23 cellular contexts compared by ENCODE assay signal in genomic region chr14:80978403-80978802, GRCh38. TPM values are rescaled to one million over a fixed set of nuclear protein-coding genes. Genes with fewer than 3 reads are reported as not detected.
DNase-seq lines count a peak whose midpoint lies in the region; ATAC-seq and TF ChIP-seq lines count a peak whose summit lies in the region.
"Had no signal": no experiment of that assay in that cellular context is flagged by ENCODE, and none has a peak within 500 bp of the region (broad histone marks: within the 10 kb centered on the region; RNA-seq: fewer than 3 reads in every experiment).

No MANE protein-coding gene starts in this region.

- no peaks in the 10 kb centered on the region for H3F3A ChIP-seq in MM.1S (ENCODE audit: insufficient read depth, low read length)

- CTCF ChIA-PET in activated CD8-positive, alpha-beta T cell treated with anti-CD3 and anti-CD28 coated beads, Interleukin-2, amount 10 ng/mL, durations not matched to agents 7 days and 5 days (lab: Charles Lee): interaction anchor here (0.7 to 9.2 kb wide), 11 partner anchors 10 to 115 kb away, joined by 3 to 76 read pairs (median 6); partner anchors contain the start of genes CEP128 and TSHR

- 0 out of 2 replicates have a peak overlapping the region, but pooled peaks have one; percentile 19 for H2AFZ ChIP-seq in MM.1S (ENCODE audit: low read length)
- H2AFZ ChIP-seq: neural progenitor cell had no signal

- no peaks in the 10 kb centered on the region for H3K36me3 Mint-ChIP-seq in activated CD8-positive, alpha-beta T cell treated with anti-CD3 and anti-CD28 coated beads, Interleukin-2, amount 10 ng/mL, durations not matched to agents 7 days and 5 days (ENCODE audit: low read depth)
- H3K36me3 Mint-ChIP-seq: neural progenitor cell had no signal

- ATAC-seq in activated CD8-positive, alpha-beta T cell treated with anti-CD3 and anti-CD28 coated beads, Interleukin-2, amount 10 ng/mL, durations not matched to agents 7 days and 5 days: peak; percentile 74
- ATAC-seq in GM19455 (IDR thresholded peaks at IDR 0.05; ENCODE audit: unreplicated experiment): no peak
- ATAC-seq: gastroesophageal sphincter had no signal

- H3K27me3 Mint-ChIP-seq in activated CD8-positive, alpha-beta T cell treated with anti-CD3 and anti-CD28 coated beads, Interleukin-2, amount 10 ng/mL, durations not matched to agents 7 days and 5 days (ENCODE audit: low read depth): peaks cover 29% of the 10 kb centered on the region

- TF ChIP-seq CTCF in MM.1S (IDR thresholded peaks at IDR 0.05; ENCODE audit: low read length): no peak

- POLR2A ChIA-PET in activated CD8-positive, alpha-beta T cell treated with anti-CD3 and anti-CD28 coated beads, Interleukin-2, amount 10 ng/mL, durations not matched to agents 7 days and 5 days (lab: Charles Lee): interaction anchor here (1.2 to 1.5 kb wide), 3 partner anchors 22 to 47 kb away, joined by 3 to 4 read pairs (median 3); partner anchors contain the start of gene CEP128

- no peaks in the 10 kb centered on the region for H3K27me3 ChIP-seq in BLaER1 treated with 17β-estradiol and CSF1 and Interleukin-3, amounts not matched to agents 10 nM and 100 nM
- H3K27me3 ChIP-seq in MM.1S (replicated peaks; ENCODE audit: insufficient read depth, low read length): no peaks in the 10 kb centered on the region
- H3K27me3 ChIP-seq: gastroesophageal sphincter, neural progenitor cell, SJCRH30 had no signal

- H3K9me2 ChIP-seq in MM.1S (replicated peaks; ENCODE audit: insufficient read depth, low read length): no peaks in the 10 kb centered on the region

- no peak overlapping the region for H3K4me3 Mint-ChIP-seq in activated CD8-positive, alpha-beta T cell treated with anti-CD3 and anti-CD28 coated beads, Interleukin-2, amount 10 ng/mL, durations not matched to agents 7 days and 5 days
- H3K4me3 Mint-ChIP-seq: neural progenitor cell had no signal

- no peaks in the 10 kb centered on the region; a peak in 1 of 22 replicates for H4K20me1 ChIP-seq in BLaER1 treated with 17β-estradiol and CSF1 and Interleukin-3, amounts not matched to agents 10 nM and 100 nM
- H4K20me1 ChIP-seq in MM.1S (ENCODE audit: insufficient read depth, low read length): no peaks in the 10 kb centered on the region

- peak overlapping the region in 7 of 11 experiments; percentile 20 to 69 (median 43); a peak in 12 of 22 replicates for H3K27ac ChIP-seq in BLaER1 treated with 17β-estradiol and CSF1 and Interleukin-3, amounts not matched to agents 10 nM and 100 nM
- H3K27ac ChIP-seq in MM.1S (ENCODE audit: low read length): no peak overlapping the region
- H3K27ac ChIP-seq: gastroesophageal sphincter, neural progenitor cell, SJCRH30, transverse colon had no signal

- no peak overlapping the region for H3K4me3 ChIP-seq in BLaER1 treated with 17β-estradiol and CSF1 and Interleukin-3, amounts not matched to agents 10 nM and 100 nM
- no peak overlapping the region for H3K4me3 ChIP-seq in MM.1S (ENCODE audit: low read length)
- H3K4me3 ChIP-seq: gastroesophageal sphincter, HAP-1, neural progenitor cell, SJCRH30, smooth muscle cell, transverse colon had no signal

- H3K27ac Mint-ChIP-seq in activated CD8-positive, alpha-beta T cell treated with anti-CD3 and anti-CD28 coated beads, Interleukin-2, amount 10 ng/mL, durations not matched to agents 7 days and 5 days: peak overlapping the region; percentile 30
- H3K27ac Mint-ChIP-seq: neural progenitor cell had no signal

- no peaks in the 10 kb centered on the region for H3K36me3 ChIP-seq in BLaER1 treated with 17β-estradiol and CSF1 and Interleukin-3, amounts not matched to agents 10 nM and 100 nM
- H3K36me3 ChIP-seq in MM.1S (replicated peaks; ENCODE audit: insufficient read depth, low read length): no peaks in the 10 kb centered on the region
- H3K36me3 ChIP-seq: gastroesophageal sphincter, HAP-1, neural progenitor cell, SJCRH30, transverse colon had no signal

- H3K4me1 Mint-ChIP-seq in activated CD8-positive, alpha-beta T cell treated with anti-CD3 and anti-CD28 coated beads, Interleukin-2, amount 10 ng/mL, durations not matched to agents 7 days and 5 days (ENCODE audit: low read depth): peaks cover 28% of the 10 kb centered on the region

- peaks cover 0 to 60% (median 42%) of the 10 kb centered on the region in 10 experiments; a peak in 16 of 20 replicates for H3K4me1 ChIP-seq in BLaER1 treated with 17β-estradiol and CSF1 and Interleukin-3, amounts not matched to agents 10 nM and 100 nM
- H3K4me1 ChIP-seq in MM.1S (ENCODE audit: low read length): peaks cover 10% of the 10 kb centered on the region; the same call in 1 of the 2 replicates
- H3K4me1 ChIP-seq: HAP-1, neural progenitor cell had no signal

- H3K9me3 Mint-ChIP-seq in activated CD8-positive, alpha-beta T cell treated with anti-CD3 and anti-CD28 coated beads, Interleukin-2, amount 10 ng/mL, durations not matched to agents 7 days and 5 days (ENCODE audit: insufficient read depth): no peaks in the 10 kb centered on the region
- H3K9me3 Mint-ChIP-seq: neural progenitor cell had no signal

- peak overlapping the region in 8 of 11 experiments; percentile 29 to 79 (median 62); a peak in 17 of 22 replicates for H3K4me2 ChIP-seq in BLaER1 treated with 17β-estradiol and CSF1 and Interleukin-3, amounts not matched to agents 10 nM and 100 nM
- no peak overlapping the region for H3K4me2 ChIP-seq in MM.1S (ENCODE audit: low read depth, low read length)
- H3K4me2 ChIP-seq: neural progenitor cell, smooth muscle cell had no signal

- peak overlapping the region in 3 of 11 experiments; percentile 7 to 32 (median 11); a peak in 4 of 22 replicates for H3K9ac ChIP-seq in BLaER1 treated with 17β-estradiol and CSF1 and Interleukin-3, amounts not matched to agents 10 nM and 100 nM
- H3K9ac ChIP-seq in MM.1S (ENCODE audit: low read length): no peak overlapping the region
- H3K9ac ChIP-seq: neural progenitor cell had no signal

- DNase-seq in NCI-H2171 treated with DMSO at 0.1 percent for 48 hours (lab: John Stamatoyannopoulos, UW) (peak; percentile 80), NCI-H2171 (lab: John Stamatoyannopoulos, UW) (no peak), MM.1S (no peak), NCI-H187 (lab: John Stamatoyannopoulos, UW) (no peak)
- peak; percentile 25 for DNase-seq in activated CD8-positive, alpha-beta T cell treated with anti-CD3 and anti-CD28 coated beads, Interleukin-2, amount 10 ng/mL, durations not matched to agents 7 days and 5 days
- DNase-seq in stimulated activated naive CD4-positive, alpha-beta T cell treated with Interleukin-2 at 50 U/mL for 16 hours (lab: John Stamatoyannopoulos, UW): no peak
- DNase-seq: 8988T, midbrain, NCI-H2081, NCI-H524 treated with DMSO at 0.1 percent for 48 hours, SJCRH30, transverse colon had no signal

- no peaks in the 10 kb centered on the region for H3K79me2 ChIP-seq in MM.1S (ENCODE audit: low read length)

- peaks cover 0 to 24% (median 8%) of the 10 kb centered on the region in 11 experiments; a peak in 10 of 22 replicates for H3K9me3 ChIP-seq in BLaER1 treated with 17β-estradiol and CSF1 and Interleukin-3, amounts not matched to agents 10 nM and 100 nM (replicated peaks in 1 of 11)
- no peaks in the 10 kb centered on the region for H3K9me3 ChIP-seq in MM.1S (replicated peaks; ENCODE audit: insufficient read depth, low read length)
- H3K9me3 ChIP-seq: gastroesophageal sphincter, HAP-1, SJCRH30, transverse colon had no signal

RNA-seq across cellular contexts. Expression of gene TSHR, which starts 23.0 kb away (rescaled TPM):
- not detected for total RNA-seq in activated CD8-positive, alpha-beta T cell treated with anti-CD3 and anti-CD28 coated beads, Interleukin-2, amount 10 ng/mL, durations not matched to agents 7 days and 5 days
- total RNA-seq: activated CD8-positive, alpha-beta memory T cell treated with anti-CD3 and anti-CD28 coated beads for 36 hours; bronchial epithelial cell; dermis microvascular lymphatic vessel endothelial cell; epithelial cell of proximal tubule; pulmonary artery endothelial cell; smooth muscle cell had no signal

RNA-seq across cellular contexts. Expression of gene CEP128, which starts 36.9 kb away (rescaled TPM):
- total RNA-seq in activated CD8-positive, alpha-beta T cell treated with anti-CD3 and anti-CD28 coated beads, Interleukin-2, amount 10 ng/mL, durations not matched to agents 7 days and 5 days: 10 to 100 TPM; 32.9 to 35.8 TPM

Comparison
In these comparisons a context has a peak if more than half of its experiments do, and no peak if none do; other contexts are left out.
1. DNase-seq: peak in NCI-H2171 treated with DMSO at 0.1 percent for 48 hours (single experiment) and activated CD8-positive, alpha-beta T cell treated with anti-CD3 and anti-CD28 coated beads, Interleukin-2, amount 10 ng/mL, durations not matched to agents 7 days and 5 days (single experiment); none in NCI-H2171 (single experiment), MM.1S (single experiment), stimulated activated naive CD4-positive, alpha-beta T cell treated with Interleukin-2 at 50 U/mL for 16 hours (single experiment) and NCI-H187 (0 of 2).